In the genomic region with DNA sequence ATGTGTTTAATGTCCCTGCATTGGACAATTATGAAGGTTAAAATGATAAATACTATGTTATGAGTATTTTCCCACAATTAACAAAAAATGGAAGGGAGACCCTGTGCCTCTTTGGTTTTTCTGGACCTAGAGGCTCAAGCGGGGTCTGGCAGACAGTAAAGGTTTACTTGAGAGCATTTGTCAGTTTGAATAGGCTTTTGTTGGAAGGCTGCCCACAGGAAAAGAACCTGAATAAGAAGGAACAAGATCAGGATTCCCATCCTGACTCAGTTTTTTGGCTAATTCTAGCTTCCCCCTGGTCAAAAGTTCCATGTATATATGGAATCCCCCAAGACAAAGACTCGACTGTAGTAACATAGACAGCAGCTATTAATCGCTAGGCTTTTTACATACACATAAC, we compare ENCODE assay signal across 25 cellular contexts.
"Had no signal": no experiment of that assay in that cellular context is flagged by ENCODE, and none has a peak within 500 bp of the region (broad histone marks: within the 10 kb centered on the region; RNA-seq: fewer than 3 reads in every experiment).

No MANE protein-coding gene starts in this region.

- DNase-seq: activated CD4-positive, alpha-beta T cell treated with anti-CD3 and anti-CD28 coated beads for 48 hours; activated CD4-positive, alpha-beta T cell treated with anti-CD3 and anti-CD28 coated beads, Interleukin-2, amount 50 U/mL, for 48 hours; activated CD8-positive, alpha-beta memory T cell treated with anti-CD3 and anti-CD28 coated beads for 24 hours; activated effector memory CD4-positive, alpha-beta T cell treated with Interleukin-2 at 50 U/mL for 16 hours; activated naive CD4-positive, alpha-beta T cell treated with Interleukin-2 at 50 U/mL for 16 hours; activated naive CD8-positive, alpha-beta T cell treated with anti-CD3 and anti-CD28 coated beads for 36 hours; adrenal gland; aorta; brain microvascular endothelial cell; cortex of kidney; foreskin melanocyte; left lung; lower lobe of right lung; naive B cell; nephron progenitor cell; stimulated activated CD4-positive, alpha-beta T cell treated with anti-CD3 and anti-CD28 coated beads, Interleukin-15, amount 100 ng/mL, for 24 hours; stimulated activated CD4-positive, alpha-beta T cell treated with anti-CD3 and anti-CD28 coated beads, Interleukin-2, amount 100 ng/mL, for 24 hours; stimulated activated naive B cell treated with anti-CD40 and anti-IgM and Interleukin-4, amounts not matched to agents 10 μg/mL and 1 μg/mL and 100 μg/mL, for 72 hours; stomach; T-helper 9 cell; tibial artery; upper lobe of right lung had no signal

- H3K4me3 ChIP-seq: adrenal gland, left lung, lower lobe of right lung, right atrium auricular region, smooth muscle cell, stomach, tibial artery, upper lobe of right lung had no signal

- H3K36me3 Mint-ChIP-seq: activated naive CD8-positive, alpha-beta T cell treated with anti-CD3 and anti-CD28 coated beads for 36 hours; naive B cell; stimulated activated naive B cell treated with anti-CD40 and anti-IgM and Interleukin-4, amounts not matched to agents 10 μg/mL and 1 μg/mL and 100 μg/mL, for 72 hours had no signal

- H3K27ac Mint-ChIP-seq: activated naive CD8-positive, alpha-beta T cell treated with anti-CD3 and anti-CD28 coated beads for 36 hours; nephron progenitor cell; stimulated activated naive B cell treated with anti-CD40 and anti-IgM and Interleukin-4, amounts not matched to agents 10 μg/mL and 1 μg/mL and 100 μg/mL, for 72 hours; T-helper 1 cell treated with Interleukin-12 subunit alpha and Interleukin-12 subunit beta and Interleukin-4 antibody, amounts not matched to agents 30 μg/mL and 1 μg/mL, for 36 hours had no signal

- H3K4me3 Mint-ChIP-seq: activated naive CD8-positive, alpha-beta T cell treated with anti-CD3 and anti-CD28 coated beads for 36 hours; nephron progenitor cell; stimulated activated naive B cell treated with anti-CD40 and anti-IgM and Interleukin-4, amounts not matched to agents 10 μg/mL and 1 μg/mL and 100 μg/mL, for 72 hours; T-helper 1 cell treated with Interleukin-12 subunit alpha and Interleukin-12 subunit beta and Interleukin-4 antibody, amounts not matched to agents 30 μg/mL and 1 μg/mL, for 36 hours had no signal

- H3K9me3 Mint-ChIP-seq: activated naive CD8-positive, alpha-beta T cell treated with anti-CD3 and anti-CD28 coated beads for 36 hours; nephron progenitor cell; stimulated activated naive B cell treated with anti-CD40 and anti-IgM and Interleukin-4, amounts not matched to agents 10 μg/mL and 1 μg/mL and 100 μg/mL, for 72 hours had no signal

- H3K27me3 Mint-ChIP-seq: activated naive CD8-positive, alpha-beta T cell treated with anti-CD3 and anti-CD28 coated beads for 36 hours; stimulated activated naive B cell treated with anti-CD40 and anti-IgM and Interleukin-4, amounts not matched to agents 10 μg/mL and 1 μg/mL and 100 μg/mL, for 72 hours had no signal
